Comparison of ENCODE assay signal across 8 cellular contexts in genomic region chr10:119750391-119751230, GRCh38. TPM values are rescaled to one million over a fixed set of nuclear protein-coding genes. Genes with fewer than 3 reads are reported as not detected.
DNase-seq lines count a peak whose midpoint lies in the region; ATAC-seq and TF ChIP-seq lines count a peak whose summit lies in the region.

No MANE protein-coding gene starts in this region.

- H3K4me3 ChIP-seq in epithelial cell of proximal tubule (ENCODE audit: low read depth, low read length) (no peak overlapping the region), muscle layer of duodenum (ENCODE audit: low read depth in 1 of 2, low read length in 2 of 2) (no peak overlapping the region)

- no peaks in the 10 kb centered on the region for H3K27me3 ChIP-seq in muscle layer of duodenum (ENCODE audit: low read depth, low read length)

- no peak overlapping the region for H3K27ac Mint-ChIP-seq in activated CD8-positive, alpha-beta memory T cell treated with anti-CD3 and anti-CD28 coated beads, Interleukin-2, amount 10 ng/mL, durations not matched to agents 7 days and 5 days

- no peaks in the 10 kb centered on the region for H3K27me3 Mint-ChIP-seq in activated CD8-positive, alpha-beta memory T cell treated with anti-CD3 and anti-CD28 coated beads, Interleukin-2, amount 10 ng/mL, durations not matched to agents 7 days and 5 days

- H3K4me1 Mint-ChIP-seq in activated CD8-positive, alpha-beta memory T cell treated with anti-CD3 and anti-CD28 coated beads, Interleukin-2, amount 10 ng/mL, durations not matched to agents 7 days and 5 days = peaks cover 4% of the 10 kb centered on the region

- no peaks in the 10 kb centered on the region for H3K9me3 Mint-ChIP-seq in activated CD8-positive, alpha-beta memory T cell treated with anti-CD3 and anti-CD28 coated beads, Interleukin-2, amount 10 ng/mL, durations not matched to agents 7 days and 5 days (ENCODE audit: low read depth)

- H3K36me3 Mint-ChIP-seq in activated CD8-positive, alpha-beta memory T cell treated with anti-CD3 and anti-CD28 coated beads, Interleukin-2, amount 10 ng/mL, durations not matched to agents 7 days and 5 days = peaks cover 4% of the 10 kb centered on the region

- H3K9me3 ChIP-seq in muscle layer of duodenum (ENCODE audit: control insufficient read depth in 1 of 2, low read length in 2 of 2) = no peaks in the 10 kb centered on the region

- CTCF ChIA-PET in activated CD8-positive, alpha-beta memory T cell treated with anti-CD3 and anti-CD28 coated beads, Interleukin-2, amount 10 ng/mL, durations not matched to agents 7 days and 5 days (lab: Charles Lee) = interaction anchor here (0.6 to 6.3 kb wide), 36 partner anchors 9 to 471 kb away, joined by 3 to 50 read pairs (median 4); partner anchors contain the start of genes INPP5F and MCMBP

- H3K4me3 Mint-ChIP-seq in activated CD8-positive, alpha-beta memory T cell treated with anti-CD3 and anti-CD28 coated beads, Interleukin-2, amount 10 ng/mL, durations not matched to agents 7 days and 5 days = no peak overlapping the region

- ATAC-seq in GM19455 (IDR thresholded peaks at IDR 0.05; ENCODE audit: unreplicated experiment) = peak; percentile 95
- ATAC-seq in activated CD8-positive, alpha-beta memory T cell treated with anti-CD3 and anti-CD28 coated beads, Interleukin-2, amount 10 ng/mL, durations not matched to agents 7 days and 5 days = peak; percentile 93

- DNase-seq in CMK (ENCODE audit: low read depth) (peak; percentile 37), HK-2 (ENCODE audit: unreplicated experiment) (peak; percentile 68), NOMO-1 treated with DMSO at 0.1 percent for 48 hours (lab: John Stamatoyannopoulos, UW; ENCODE audit: unreplicated experiment) (peak; percentile 77), epithelial cell of proximal tubule (ENCODE audit: low read depth) (no peak)
- peak; percentile 73 for DNase-seq in activated CD8-positive, alpha-beta memory T cell treated with anti-CD3 and anti-CD28 coated beads, Interleukin-2, amount 10 ng/mL, durations not matched to agents 7 days and 5 days
- peak; percentile 28 for DNase-seq in stimulated activated naive CD4-positive, alpha-beta T cell treated with Interleukin-2 at 50 U/mL for 16 hours (lab: John Stamatoyannopoulos, UW)

- peak overlapping the region; percentile 58 for H3K27ac ChIP-seq in muscle layer of duodenum (ENCODE audit: low read length)

- no peaks in the 10 kb centered on the region for H3K36me3 ChIP-seq in muscle layer of duodenum (ENCODE audit: control insufficient read depth in 1 of 2, insufficient read depth in 2 of 2, low read length in 2 of 2)

- H3K4me1 ChIP-seq in muscle layer of duodenum (ENCODE audit: control insufficient read depth in 1 of 2, insufficient read depth in 2 of 2, low read length in 2 of 2) = peaks cover 6 to 11% of the 10 kb centered on the region in 2 donors

- TF ChIP-seq CTCF in epithelial cell of proximal tubule (conservative IDR thresholded peaks at IDR 0.05; ENCODE audit: low read depth, low read length) = peak; percentile 98

RNA-seq across cellular contexts. Expression of gene INPP5F, which starts 24.8 kb away (rescaled TPM):
- total RNA-seq in activated CD8-positive, alpha-beta memory T cell treated with anti-CD3 and anti-CD28 coated beads, Interleukin-2, amount 10 ng/mL, durations not matched to agents 7 days and 5 days = 10 to 100 TPM; 17.4 to 32.0 TPM
- 12.4 and 17.7 TPM in 2 replicates for total RNA-seq in epithelial cell of proximal tubule
